In genomic region chr7:28041508-28042314, GRCh38 we compare ENCODE assay signal across 12 cellular contexts.
A peak's percentile ranks its signal among the peaks of the same experiment; 100 is the strongest.
DNase-seq lines count a peak whose midpoint lies in the region; ATAC-seq and TF ChIP-seq lines count a peak whose summit lies in the region.
"Had no signal": no experiment of that assay in that cellular context is flagged by ENCODE, and none has a peak within 500 bp of the region (broad histone marks: within the 10 kb centered on the region; RNA-seq: fewer than 3 reads in every experiment).

No MANE protein-coding gene starts in this region.

- peaks cover 10% of the 10 kb centered on the region for H3F3A ChIP-seq in smooth muscle cell (ENCODE audit: low read depth)

- no peak for TF ChIP-seq CTCF in fibroblast of lung (conservative IDR thresholded peaks at IDR 0.05 in 1 of 2, IDR thresholded peaks at IDR 0.05 in 1 of 2; ENCODE audit: low read depth in 1 of 2, low read length in 2 of 2)
- no peak for TF ChIP-seq CTCF in smooth muscle cell (IDR thresholded peaks at IDR 0.05; ENCODE audit: borderline replicate concordance, insufficient read depth, poor library complexity, severe bottlenecking)
- TF ChIP-seq CTCF in tibial nerve (IDR thresholded peaks at IDR 0.05) = no peak

- H3K4me1 ChIP-seq in fibroblast of lung (ENCODE audit: control insufficient read depth, extremely low read depth, insufficient read depth, low read length) (peaks cover 15% of the 10 kb centered on the region), smooth muscle cell (ENCODE audit: low read depth) (peaks cover 24% of the 10 kb centered on the region), tibial nerve (peaks cover 0 to 16% (median 2%) of the 10 kb centered on the region in 4 donors)

- H3K9ac ChIP-seq in fibroblast of lung (ENCODE audit: insufficient read depth, low read length) (no peak overlapping the region), smooth muscle cell (ENCODE audit: low read depth) (no peak overlapping the region)

- TF ChIP-seq POLR2A in tibial nerve (IDR thresholded peaks at IDR 0.05) = no peak

- no peak for TF ChIP-seq EP300 in tibial nerve (IDR thresholded peaks at IDR 0.05)

- WGBS in smooth muscle cell (ENCODE audit: low lambda C conversion rate) = 61% methylated on average over 5 of the region's 5 CpGs
- WGBS in tibial nerve, 2 donors = 78 to 79% methylated on average over 5 of the region's 5 CpGs

- H3K36me3 ChIP-seq in fibroblast of lung (ENCODE audit: control insufficient read depth, insufficient read depth, low read length) (no peaks in the 10 kb centered on the region), smooth muscle cell (ENCODE audit: low read depth) (no peaks in the 10 kb centered on the region), tibial nerve (no peaks in the 10 kb centered on the region)
- H3K36me3 ChIP-seq: WERI-Rb-1 had no signal

- H3K27me3 ChIP-seq in fibroblast of lung (ENCODE audit: control insufficient read depth, insufficient read depth, low read length) (no peaks in the 10 kb centered on the region), smooth muscle cell (ENCODE audit: low read depth) (no peaks in the 10 kb centered on the region), tibial nerve (no peaks in the 10 kb centered on the region)

- ATAC-seq in activated T-cell treated with anti-CD3 and anti-CD28 coated beads, Interleukin-2, amount 50 U/mL, for 4 hours = peak; percentile 61 to 69

- H3K9me3 ChIP-seq in fibroblast of lung (ENCODE audit: control insufficient read depth, insufficient read depth, low read depth, low read length) (no peaks in the 10 kb centered on the region), smooth muscle cell (replicated peaks; ENCODE audit: low read depth) (no peaks in the 10 kb centered on the region), tibial nerve (no peaks in the 10 kb centered on the region)

- H3K4me2 ChIP-seq in fibroblast of lung (ENCODE audit: extremely low read depth, insufficient read depth, low read length) (peak overlapping the region; percentile 54), smooth muscle cell (peak overlapping the region; percentile 30)

- peaks cover 15% of the 10 kb centered on the region for H3K36me3 Mint-ChIP-seq in activated T-cell treated with anti-CD3 and anti-CD28 coated beads, Interleukin-2, amount 50 U/mL, for 4 hours (ENCODE audit: insufficient read depth)

- H2AFZ ChIP-seq in fibroblast of lung (ENCODE audit: low read length) = no peak overlapping the region
- no peak overlapping the region for H2AFZ ChIP-seq in smooth muscle cell (ENCODE audit: low read depth)

- H4K20me1 ChIP-seq in fibroblast of lung (ENCODE audit: control insufficient read depth, extremely low read depth, insufficient read depth, low read length) (no peaks in the 10 kb centered on the region), smooth muscle cell (ENCODE audit: low read depth) (no peaks in the 10 kb centered on the region)

- peaks cover 28% of the 10 kb centered on the region for H3K4me1 Mint-ChIP-seq in activated T-cell treated with anti-CD3 and anti-CD28 coated beads, Interleukin-2, amount 50 U/mL, for 4 hours (ENCODE audit: low read depth)

- H3K79me2 ChIP-seq in fibroblast of lung (ENCODE audit: control insufficient read depth, insufficient read depth, low read length) (no peaks in the 10 kb centered on the region), smooth muscle cell (ENCODE audit: low read depth) (peaks cover 16% of the 10 kb centered on the region)

- no peak overlapping the region for H3K4me3 Mint-ChIP-seq in activated T-cell treated with anti-CD3 and anti-CD28 coated beads, Interleukin-2, amount 50 U/mL, for 4 hours

- peak overlapping the region; percentile 64 for H3K27ac ChIP-seq in fibroblast of lung (ENCODE audit: insufficient read depth, low read length)
- peak overlapping the region; percentile 89 for H3K27ac ChIP-seq in smooth muscle cell (ENCODE audit: low read depth)
- no peak overlapping the region for H3K27ac ChIP-seq in tibial nerve
- H3K27ac ChIP-seq: C4-2B, WERI-Rb-1 had no signal

- peaks cover 4% of the 10 kb centered on the region for H3K9me3 Mint-ChIP-seq in activated T-cell treated with anti-CD3 and anti-CD28 coated beads, Interleukin-2, amount 50 U/mL, for 4 hours

- no peaks in the 10 kb centered on the region for H3K27me3 Mint-ChIP-seq in activated T-cell treated with anti-CD3 and anti-CD28 coated beads, Interleukin-2, amount 50 U/mL, for 4 hours (ENCODE audit: low read depth)

- DNase-seq in activated T-cell treated with anti-CD3 and anti-CD28 coated beads, Interleukin-2, amount 50 U/mL, for 4 hours = no peak
- DNase-seq in activated T-cell treated with anti-CD3 and anti-CD28 coated beads for 4 hours (no peak), RKO (ENCODE audit: low spot score) (peak; percentile 5), fibroblast of lung (ENCODE audit: low read depth in 2 of 2) (peak; percentile 47 to 94), smooth muscle cell (lab: John Stamatoyannopoulos, UW; ENCODE audit: unreplicated experiment) (no peak), tibial nerve (ENCODE audit: low spot score in 2 of 2) (no peak)
- no peak for DNase-seq in activated CD8-positive, alpha-beta memory T cell treated with anti-CD3 and anti-CD28 coated beads, Interleukin-2, amount 50 U/mL, for 4 hours
- DNase-seq in activated effector memory CD4-positive, alpha-beta T cell treated with Interleukin-2 at 50 U/mL for 16 hours = no peak
- DNase-seq: midbrain, NCI-H1105, WERI-Rb-1 had no signal

- no peak overlapping the region for H3K4me3 ChIP-seq in fibroblast of lung (replicated peaks in 1 of 4; ENCODE audit: control extremely low read depth in 1 of 4, insufficient read depth in 1 of 4, low read depth in 3 of 4, low read length in 4 of 4)
- no peak overlapping the region for H3K4me3 ChIP-seq in smooth muscle cell
- H3K4me3 ChIP-seq in tibial nerve = no peak overlapping the region

Comparison
In these comparisons a context has a peak if more than half of its experiments do, and no peak if none do; other contexts are left out.
1. DNase-seq: peak in RKO (single experiment) and fibroblast of lung (2 of 2); none in activated T-cell treated with anti-CD3 and anti-CD28 coated beads, Interleukin-2, amount 50 U/mL, for 4 hours (single experiment), activated T-cell treated with anti-CD3 and anti-CD28 coated beads for 4 hours (single experiment), smooth muscle cell (single experiment), tibial nerve (0 of 2), activated CD8-positive, alpha-beta memory T cell treated with anti-CD3 and anti-CD28 coated beads, Interleukin-2, amount 50 U/mL, for 4 hours (single experiment) and activated effector memory CD4-positive, alpha-beta T cell treated with Interleukin-2 at 50 U/mL for 16 hours (single experiment).
2. H3K27ac ChIP-seq: peak in fibroblast of lung (single experiment) and smooth muscle cell (single experiment); none in tibial nerve (0 of 4).